14 cellular contexts compared by ENCODE assay signal in genomic region chrX:119667111-119667928, GRCh38. TPM values are rescaled to one million over a fixed set of nuclear protein-coding genes. Genes with fewer than 3 reads are reported as not detected.
DNase-seq lines count a peak whose midpoint lies in the region; ATAC-seq and TF ChIP-seq lines count a peak whose summit lies in the region.
"Had no signal": no experiment of that assay in that cellular context is flagged by ENCODE, and none has a peak within 500 bp of the region (broad histone marks: within the 10 kb centered on the region; RNA-seq: fewer than 3 reads in every experiment).

No MANE protein-coding gene starts in this region.

- H3K4me3 ChIP-seq in cardiac fibroblast (replicated peaks in 1 of 2; ENCODE audit: low read depth in 2 of 2, low read length in 2 of 2), result no peak overlapping the region
- H3K4me3 ChIP-seq: cardiac muscle cell had no signal

- no peak overlapping the region for H3K4me3 Mint-ChIP-seq in naive thymus-derived CD8-positive, alpha-beta T cell
- H3K4me3 Mint-ChIP-seq in T-helper 2 cell treated with Interferon-gamma antibody and Interleukin-4, amounts not matched to agents 5 μg/mL and 100 μg/mL, for 36 hours, result no peak overlapping the region
- H3K4me3 Mint-ChIP-seq: activated T-cell treated with anti-CD3 and anti-CD28 coated beads, Interleukin-2, amount 50 U/mL, for 72 hours; natural killer cell had no signal

- peaks cover 3 to 74% (median 4%) of the 10 kb centered on the region in 3 donors for H3K36me3 Mint-ChIP-seq in naive thymus-derived CD8-positive, alpha-beta T cell
- peaks cover 32% of the 10 kb centered on the region for H3K36me3 Mint-ChIP-seq in T-helper 2 cell treated with Interferon-gamma antibody and Interleukin-4, amounts not matched to agents 5 μg/mL and 100 μg/mL, for 36 hours (ENCODE audit: low read depth)

- H3K27ac Mint-ChIP-seq in naive thymus-derived CD8-positive, alpha-beta T cell, result peak overlapping the region in 9 of 10 donors; percentile 7 to 86 (median 56)
- no peak overlapping the region for H3K27ac Mint-ChIP-seq in T-helper 2 cell treated with Interferon-gamma antibody and Interleukin-4, amounts not matched to agents 5 μg/mL and 100 μg/mL, for 36 hours

- no peak for TF ChIP-seq CTCF in cardiac fibroblast (IDR thresholded peaks at IDR 0.05; ENCODE audit: low read depth, low read length)

- H3K27me3 Mint-ChIP-seq in naive thymus-derived CD8-positive, alpha-beta T cell, result no peaks in the 10 kb centered on the region
- H3K27me3 Mint-ChIP-seq in T-helper 2 cell treated with Interferon-gamma antibody and Interleukin-4, amounts not matched to agents 5 μg/mL and 100 μg/mL, for 36 hours (ENCODE audit: low read depth), result no peaks in the 10 kb centered on the region

- POLR2A ChIA-PET in naive thymus-derived CD8-positive, alpha-beta T cell (lab: Charles Lee), result interaction anchor here (1.8 to 2.1 kb wide), 3 partner anchors 10 to 26 kb away, joined by 7 to 15 read pairs (median 7); partner anchors contain the start of gene SEPTIN6

- DNase-seq in COLO829 (ENCODE audit: low spot score) (peak; percentile 28), NCI-H2081 treated with DMSO at 0.1 percent for 48 hours (lab: John Stamatoyannopoulos, UW) (peak; percentile 28), cardiac fibroblast (ENCODE audit: low read depth in 2 of 2) (peak; percentile 8 to 61), NCI-H1048 (lab: John Stamatoyannopoulos, UW) (no peak), NCI-H526 treated with DMSO at 0.1 percent for 48 hours (lab: John Stamatoyannopoulos, UW) (no peak)
- DNase-seq in naive thymus-derived CD8-positive, alpha-beta T cell, result no peak
- no peak for DNase-seq in T-helper 2 cell treated with Interferon-gamma antibody and Interleukin-4, amounts not matched to agents 5 μg/mL and 100 μg/mL, for 36 hours (ENCODE audit: low spot score)
- DNase-seq in NK-92 treated with Interleukin-12 subunit alpha and Interleukin-12 subunit beta, amount 100 ng/mL, for 24 hours (lab: John Stamatoyannopoulos, UW), result no peak
- DNase-seq: activated T-cell treated with anti-CD3 and anti-CD28 coated beads, Interleukin-2, amount 50 U/mL, for 72 hours; KG1; natural killer cell; SHP77; stimulated activated CD4-positive, alpha-beta T cell treated with anti-CD3 and anti-CD28 coated beads, Interleukin-12 subunit alpha, Interleukin-12 subunit beta, amount 100 ng/mL, for 4 hours had no signal

- ATAC-seq in naive thymus-derived CD8-positive, alpha-beta T cell, result no peak
- ATAC-seq: activated T-cell treated with anti-CD3 and anti-CD28 coated beads, Interleukin-2, amount 50 U/mL, for 72 hours; natural killer cell had no signal

- H3K9me3 Mint-ChIP-seq in naive thymus-derived CD8-positive, alpha-beta T cell, result no peaks in the 10 kb centered on the region
- H3K9me3 Mint-ChIP-seq in T-helper 2 cell treated with Interferon-gamma antibody and Interleukin-4, amounts not matched to agents 5 μg/mL and 100 μg/mL, for 36 hours, result no peaks in the 10 kb centered on the region
- H3K9me3 Mint-ChIP-seq: activated T-cell treated with anti-CD3 and anti-CD28 coated beads, Interleukin-2, amount 50 U/mL, for 72 hours; natural killer cell had no signal

- peaks cover 12 to 48% (median 33%) of the 10 kb centered on the region in 4 donors for H3K4me1 Mint-ChIP-seq in naive thymus-derived CD8-positive, alpha-beta T cell
- H3K4me1 Mint-ChIP-seq in T-helper 2 cell treated with Interferon-gamma antibody and Interleukin-4, amounts not matched to agents 5 μg/mL and 100 μg/mL, for 36 hours (ENCODE audit: low read depth), result peaks cover 2% of the 10 kb centered on the region

RNA-seq across cellular contexts. Expression of gene SEPTIN6, which starts 25.6 kb away (rescaled TPM):
- 100 to 1,000 TPM; 234 to 235 TPM for total RNA-seq in naive thymus-derived CD8-positive, alpha-beta T cell
- 100 to 1,000 TPM; 161 to 269 (median 226) TPM for polyA plus RNA-seq in naive thymus-derived CD8-positive, alpha-beta T cell

Comparison
In these comparisons a context has a peak if more than half of its experiments do, and no peak if none do; other contexts are left out.
1. DNase-seq: peak in COLO829 (single experiment), NCI-H2081 treated with DMSO at 0.1 percent for 48 hours (single experiment) and cardiac fibroblast (2 of 2); none in naive thymus-derived CD8-positive, alpha-beta T cell (0 of 10), NCI-H1048 (single experiment), T-helper 2 cell treated with Interferon-gamma antibody and Interleukin-4, amounts not matched to agents 5 μg/mL and 100 μg/mL, for 36 hours (single experiment), NCI-H526 treated with DMSO at 0.1 percent for 48 hours (single experiment) and NK-92 treated with Interleukin-12 subunit alpha and Interleukin-12 subunit beta, amount 100 ng/mL, for 24 hours (single experiment).